ENCODE assay signal across 9 cellular contexts in genomic region chr15:84034831-84035753, GRCh38.
DNase-seq lines count a peak whose midpoint lies in the region; ATAC-seq and TF ChIP-seq lines count a peak whose summit lies in the region.
"Had no signal": no experiment of that assay in that cellular context is flagged by ENCODE, and none has a peak within 500 bp of the region (broad histone marks: within the 10 kb centered on the region; RNA-seq: fewer than 3 reads in every experiment).

No MANE protein-coding gene starts in this region.

- H3K4me2 ChIP-seq in SK-N-SH = no peak overlapping the region

- no peaks in the 10 kb centered on the region for H3K9me2 ChIP-seq in SK-N-SH

- no peaks in the 10 kb centered on the region for H4K20me1 ChIP-seq in SK-N-SH (ENCODE audit: insufficient read depth)

- H3K4me1 ChIP-seq in BE2C (no peaks in the 10 kb centered on the region), HEK293 (ENCODE audit: control insufficient read depth, insufficient read depth, low read length) (peaks cover 7% of the 10 kb centered on the region; the same call in 1 of the 2 replicates), SK-N-SH (ENCODE audit: control insufficient read depth in 1 of 2, insufficient read depth in 2 of 2, low read depth in 1 of 2, low read length in 1 of 2) (no peaks in the 10 kb centered on the region), cardiac muscle cell (ENCODE audit: low read depth) (no peaks in the 10 kb centered on the region), thoracic aorta (ENCODE audit: control insufficient read depth in 1 of 2, low read depth in 2 of 2) (no peaks in the 10 kb centered on the region)
- H3K4me1 ChIP-seq: HAP-1 had no signal

- H3K4me3 ChIP-seq in BE2C (ENCODE audit: low read depth, low read length) (no peak overlapping the region), HEK293 (ENCODE audit: low read depth, low read length) (no peak overlapping the region), SK-N-SH (ENCODE audit: low read depth in 2 of 2, low read length in 1 of 2) (no peak overlapping the region; a peak in 1 of 4 replicates), cardiac muscle cell (no peak overlapping the region), thoracic aorta (no peak overlapping the region)
- H3K4me3 ChIP-seq: HAP-1 had no signal

- 1% methylated on average over 3 of the region's 3 CpGs for WGBS in SK-N-SH (ENCODE audit: low lambda C conversion rate)

- H3K9me3 ChIP-seq in BE2C (no peaks in the 10 kb centered on the region), HEK293 (ENCODE audit: control insufficient read depth, insufficient read depth, low read depth, low read length) (no peaks in the 10 kb centered on the region), SK-N-SH (no peaks in the 10 kb centered on the region), cardiac muscle cell (ENCODE audit: low read depth) (no peaks in the 10 kb centered on the region), thoracic aorta (no peaks in the 10 kb centered on the region)
- H3K9me3 ChIP-seq: HAP-1 had no signal

- no peak overlapping the region for H3K9ac ChIP-seq in SK-N-SH

- H2AFZ ChIP-seq in SK-N-SH (ENCODE audit: low read depth) = no peak overlapping the region

- no peaks in the 10 kb centered on the region; the same call in 1 of the 2 replicates for H3K27me3 ChIP-seq in BE2C
- H3K27me3 ChIP-seq in SK-N-SH (ENCODE audit: insufficient read depth) = 0 out of 2 replicates have a peak, but pooled peaks cover 5% of the 10 kb centered on the region
- peaks cover 2% of the 10 kb centered on the region for H3K27me3 ChIP-seq in cardiac muscle cell
- no peaks in the 10 kb centered on the region for H3K27me3 ChIP-seq in thoracic aorta (replicated peaks; ENCODE audit: insufficient read depth)

- no peak overlapping the region for H3K27ac ChIP-seq in HEK293 (ENCODE audit: extremely low read depth, low read depth, low read length)
- no peak overlapping the region for H3K27ac ChIP-seq in SK-N-SH (ENCODE audit: low read depth in 2 of 2, low read length in 1 of 2)
- no peak overlapping the region for H3K27ac ChIP-seq in cardiac muscle cell
- H3K27ac ChIP-seq in thoracic aorta = no peak overlapping the region

- TF ChIP-seq CTCF in BE2C (IDR thresholded peaks at IDR 0.05; ENCODE audit: low read depth, low read length) (peak; percentile 45), HEK293 (tag by site-specific recombination; IDR thresholded peaks at IDR 0.05) (no peak), SK-N-SH (IDR thresholded peaks at IDR 0.05) (peak; percentile 49), cardiac muscle cell (IDR thresholded peaks at IDR 0.05; ENCODE audit: low read depth, low read length) (peak; percentile 71), thoracic aorta (IDR thresholded peaks at IDR 0.05) (peak; percentile 34)

- no peak for TF ChIP-seq EP300 in SK-N-SH (IDR thresholded peaks at IDR 0.05; ENCODE audit: borderline replicate concordance in 1 of 2, low read depth in 1 of 2, low read length in 1 of 2)

- POLR2A ChIA-PET in HEK293 (lab: Yijun Ruan, JAX) = no interaction called here
- POLR2A ChIA-PET in SK-N-SH (lab: Yijun Ruan, JAX) = no interaction called here

- CTCF ChIA-PET in HEK293 (lab: Yijun Ruan, JAX) = interaction anchor here (0.6 to 3.6 kb wide), 51 partner anchors 9 to 788 kb away, joined by 3 to 38 read pairs (median 4); no protein-coding TSS in a partner anchor
- CTCF ChIA-PET in SK-N-SH (lab: Yijun Ruan, JAX) = interaction anchor here (0.7 to 2.2 kb wide), 10 partner anchors 8 to 469 kb away, joined by 3 to 8 read pairs (median 4); no protein-coding TSS in a partner anchor

- no peaks in the 10 kb centered on the region for H3K79me2 ChIP-seq in SK-N-SH (ENCODE audit: insufficient read depth)

- TF ChIP-seq RAD21 in SK-N-SH (IDR thresholded peaks at IDR 0.05; ENCODE audit: low read length) = peak; percentile 43

- H3K36me3 ChIP-seq in BE2C (no peaks in the 10 kb centered on the region), HEK293 (ENCODE audit: control insufficient read depth in 2 of 2, insufficient read depth in 1 of 2, low read length in 2 of 2) (no peaks in the 10 kb centered on the region), SK-N-SH (replicated peaks in 1 of 2; ENCODE audit: control insufficient read depth in 1 of 2, insufficient read depth in 2 of 2, low read length in 1 of 2) (no peaks in the 10 kb centered on the region), cardiac muscle cell (no peaks in the 10 kb centered on the region), thoracic aorta (peaks cover 13% of the 10 kb centered on the region)
- H3K36me3 ChIP-seq: HAP-1 had no signal

- no peak for DNase-seq in BE2C
- peak; percentile 17 for DNase-seq in SK-N-SH
- DNase-seq in cardiac muscle cell (ENCODE audit: low read depth in 1 of 2, low spot score in 1 of 2) = peak; percentile 51 to 69
- no peak for DNase-seq in thoracic aorta (ENCODE audit: low spot score)
- no peak for DNase-seq in NCI-H345 treated with DMSO at 0.1 percent for 48 hours (lab: John Stamatoyannopoulos, UW; ENCODE audit: unreplicated experiment)
- DNase-seq in GM19238 (ENCODE audit: insufficient read length, low spot score) = no peak

- no peaks in the 10 kb centered on the region for H3F3A ChIP-seq in SK-N-SH (replicated peaks; ENCODE audit: insufficient read depth)

- ATAC-seq in thoracic aorta (ENCODE audit: insufficient number of reproducible peaks, low FRiP score, low read depth) (no peak), HG03520 (IDR thresholded peaks at IDR 0.05; ENCODE audit: unreplicated experiment) (no peak)

TF ChIP-seq in HEK293, 187 proteins besides CTCF, POLR2A, EP300 and RAD21:
- TF ChIP-seq ZEB2 (tag by site-specific recombination; IDR thresholded peaks at IDR 0.05) = 0 out of 2 replicates have a peak, but pooled peaks have one; percentile 21
- 0 out of 2 replicates have a peak, but pooled peaks have one; percentile 38 for TF ChIP-seq ZNF580 (tag by site-specific recombination; IDR thresholded peaks at IDR 0.05)
- no peak for TF ChIP-seq ZNF140 (tag by site-specific recombination; IDR thresholded peaks at IDR 0.05)
- peak; percentile 53 for TF ChIP-seq ZNF654 (tag by site-specific recombination; IDR thresholded peaks at IDR 0.05; ENCODE audit: low read depth)

TF ChIP-seq in SK-N-SH, 30 proteins besides CTCF, POLR2A, EP300 and RAD21:
- TF ChIP-seq SMC3 (IDR thresholded peaks at IDR 0.05; ENCODE audit: low read depth, low read length) (0 out of 2 replicates have a peak, but pooled peaks have one; percentile 13), POLR2AphosphoS5 (IDR thresholded peaks at IDR 0.05; ENCODE audit: low read depth, low read length) (no peak), RFX5 (IDR thresholded peaks at IDR 0.05; ENCODE audit: low read length) (no peak)
TF ChIP-seq in SK-N-SH: peak in this region for 1.

Comparison
In these comparisons a context has a peak if more than half of its experiments do, and no peak if none do; other contexts are left out.
1. DNase-seq: peak in SK-N-SH (single experiment) and cardiac muscle cell (2 of 2); none in BE2C (single experiment), thoracic aorta (single experiment), NCI-H345 treated with DMSO at 0.1 percent for 48 hours (single experiment) and GM19238 (single experiment).